In the genomic region with DNA sequence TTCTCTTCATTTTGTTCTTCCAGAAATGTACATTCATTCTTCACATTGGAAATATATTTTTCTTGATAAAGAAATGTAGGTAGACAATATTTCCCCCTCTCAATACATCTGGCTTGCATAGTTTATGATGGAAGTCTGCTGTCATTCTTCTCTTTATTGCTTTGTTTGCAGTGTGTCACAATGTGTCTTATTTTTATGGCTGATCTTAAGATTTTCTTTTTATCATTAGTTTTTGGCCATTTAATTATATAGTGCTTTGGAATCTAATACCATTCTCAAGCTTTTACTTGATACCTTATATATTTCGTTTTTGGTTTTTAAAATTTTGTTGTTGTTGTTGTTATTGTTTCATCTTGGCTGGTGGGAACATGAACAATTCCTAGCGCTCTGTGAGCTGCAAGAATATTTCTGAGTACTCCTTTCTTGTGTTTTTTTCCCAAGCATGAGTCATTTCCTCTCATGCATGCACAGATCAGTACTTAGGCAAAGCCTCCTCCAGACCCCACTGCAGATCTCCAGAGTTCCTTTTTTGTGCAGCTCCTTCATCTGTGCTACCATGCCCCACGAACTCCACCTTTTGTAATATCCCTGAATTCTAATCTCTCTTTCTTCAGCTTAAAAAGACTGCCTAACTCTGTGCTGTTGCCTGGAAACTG, we compare ENCODE assay signal across 1 cellular context.
TF ChIP-seq lines count a peak whose summit lies in the region.

No MANE protein-coding gene starts in this region.

TF ChIP-seq in HepG2, 621 proteins besides CTCF, POLR2A, EP300 and RAD21 (continued from another document):
- TF ChIP-seq, protein P1, sequence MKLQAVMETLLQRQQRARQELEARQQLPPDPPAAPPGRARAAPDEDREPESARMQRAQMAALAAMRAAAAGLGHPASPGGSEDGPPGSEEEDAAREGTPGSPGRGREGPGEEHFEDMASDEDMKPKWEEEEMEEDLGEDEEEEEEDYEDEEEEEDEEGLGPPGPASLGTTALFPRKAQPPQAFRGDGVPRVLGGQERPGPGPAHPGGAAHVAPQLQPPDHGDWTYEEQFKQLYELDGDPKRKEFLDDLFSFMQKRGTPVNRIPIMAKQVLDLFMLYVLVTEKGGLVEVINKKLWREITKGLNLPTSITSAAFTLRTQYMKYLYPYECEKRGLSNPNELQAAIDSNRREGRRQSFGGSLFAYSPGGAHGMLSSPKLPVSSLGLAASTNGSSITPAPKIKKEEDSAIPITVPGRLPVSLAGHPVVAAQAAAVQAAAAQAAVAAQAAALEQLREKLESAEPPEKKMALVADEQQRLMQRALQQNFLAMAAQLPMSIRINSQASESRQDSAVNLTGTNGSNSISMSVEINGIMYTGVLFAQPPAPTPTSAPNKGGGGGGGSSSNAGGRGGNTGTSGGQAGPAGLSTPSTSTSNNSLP (IDR thresholded peaks at IDR 0.05; ENCODE audit: low read depth, low read length): no peak
